1 cellular context compared by ENCODE assay signal in genomic region chr10:43105119-43105792, GRCh38.
TF ChIP-seq lines count a peak whose summit lies in the region.

No MANE protein-coding gene starts in this region.

TF ChIP-seq in HepG2, 621 proteins besides CTCF, POLR2A, EP300 and RAD21 (continued from another document and continues in another):
- TF ChIP-seq CBX2 (IDR thresholded peaks at IDR 0.05; ENCODE audit: low read depth, low read length) (no peak), CBX2 (CRISPR knock-in tag; IDR thresholded peaks at IDR 0.05; ENCODE audit: low read depth) (no peak), GTF3A (CRISPR knock-in tag; conservative IDR thresholded peaks at IDR 0.05) (no peak), FOXC1 (CRISPR knock-in tag; IDR thresholded peaks at IDR 0.05; ENCODE audit: borderline replicate concordance) (no peak), ZNF672 (CRISPR knock-in tag; IDR thresholded peaks at IDR 0.05) (no peak), THAP8 (CRISPR knock-in tag; IDR thresholded peaks at IDR 0.05; ENCODE audit: borderline replicate concordance) (no peak), ATM (IDR thresholded peaks at IDR 0.05; ENCODE audit: borderline replicate concordance) (no peak), AFF4 (CRISPR knock-in tag; IDR thresholded peaks at IDR 0.05) (no peak), ZBTB33 (CRISPR knock-in tag; IDR thresholded peaks at IDR 0.05) (no peak), SMC3 (IDR thresholded peaks at IDR 0.05; ENCODE audit: low read length) (no peak; the same call in 1 of the 2 replicates), ZNF660 (CRISPR knock-in tag; IDR thresholded peaks at IDR 0.05; ENCODE audit: borderline replicate concordance, low read depth) (no peak), ZNF44 (CRISPR knock-in tag; IDR thresholded peaks at IDR 0.05) (peak; percentile 66; the same call in 1 of the 2 replicates), ZNF326 (CRISPR knock-in tag; IDR thresholded peaks at IDR 0.05; ENCODE audit: borderline replicate concordance) (no peak), ZMYM2 (CRISPR knock-in tag; IDR thresholded peaks at IDR 0.05) (no peak), KAT8 (CRISPR knock-in tag; IDR thresholded peaks at IDR 0.05) (no peak), HNF4G (IDR thresholded peaks at IDR 0.05; ENCODE audit: borderline replicate concordance, low read depth, low read length) (no peak), HNF4G (CRISPR knock-in tag; IDR thresholded peaks at IDR 0.05; ENCODE audit: borderline replicate concordance, low read depth) (no peak), RFX1 (IDR thresholded peaks at IDR 0.05) (no peak), KDM5B (CRISPR knock-in tag; IDR thresholded peaks at IDR 0.05; ENCODE audit: borderline replicate concordance) (peak; percentile 55; the same call in 1 of the 2 replicates), CENPT (CRISPR knock-in tag; IDR thresholded peaks at IDR 0.05; ENCODE audit: low read depth) (no peak), HMGXB4 (CRISPR knock-in tag; IDR thresholded peaks at IDR 0.05; ENCODE audit: borderline replicate concordance in 1 of 2, low read depth in 1 of 2) (peak in 1 of 2 experiments; percentile 65; a peak in 1 of 4 replicates), HDAC1 (CRISPR knock-in tag; IDR thresholded peaks at IDR 0.05) (no peak; the same call in 1 of the 2 replicates), ZNF558 (CRISPR knock-in tag; IDR thresholded peaks at IDR 0.05; ENCODE audit: borderline replicate concordance) (no peak), ZNF234 (CRISPR knock-in tag; conservative IDR thresholded peaks at IDR 0.05) (no peak), MXD1 (CRISPR knock-in tag; IDR thresholded peaks at IDR 0.05) (peak; percentile 23; the same call in 1 of the 2 replicates), TRIM24 (CRISPR knock-in tag; IDR thresholded peaks at IDR 0.05) (no peak), NFYB (CRISPR knock-in tag; IDR thresholded peaks at IDR 0.05) (0 out of 2 replicates have a peak, but pooled peaks have one; percentile 18), MEIS1 (CRISPR knock-in tag; IDR thresholded peaks at IDR 0.05; ENCODE audit: borderline replicate concordance) (no peak), NR1H2 (CRISPR knock-in tag; IDR thresholded peaks at IDR 0.05; ENCODE audit: borderline replicate concordance, low read depth) (no peak), POGK (CRISPR knock-in tag; conservative IDR thresholded peaks at IDR 0.05) (no peak), ZNF510 (CRISPR knock-in tag; IDR thresholded peaks at IDR 0.05; ENCODE audit: low read depth) (no peak)
- TF ChIP-seq, protein P1, sequence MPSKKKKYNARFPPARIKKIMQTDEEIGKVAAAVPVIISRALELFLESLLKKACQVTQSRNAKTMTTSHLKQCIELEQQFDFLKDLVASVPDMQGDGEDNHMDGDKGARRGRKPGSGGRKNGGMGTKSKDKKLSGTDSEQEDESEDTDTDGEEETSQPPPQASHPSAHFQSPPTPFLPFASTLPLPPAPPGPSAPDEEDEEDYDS (CRISPR knock-in tag; IDR thresholded peaks at IDR 0.05): no peak
- TF ChIP-seq, protein P2, sequence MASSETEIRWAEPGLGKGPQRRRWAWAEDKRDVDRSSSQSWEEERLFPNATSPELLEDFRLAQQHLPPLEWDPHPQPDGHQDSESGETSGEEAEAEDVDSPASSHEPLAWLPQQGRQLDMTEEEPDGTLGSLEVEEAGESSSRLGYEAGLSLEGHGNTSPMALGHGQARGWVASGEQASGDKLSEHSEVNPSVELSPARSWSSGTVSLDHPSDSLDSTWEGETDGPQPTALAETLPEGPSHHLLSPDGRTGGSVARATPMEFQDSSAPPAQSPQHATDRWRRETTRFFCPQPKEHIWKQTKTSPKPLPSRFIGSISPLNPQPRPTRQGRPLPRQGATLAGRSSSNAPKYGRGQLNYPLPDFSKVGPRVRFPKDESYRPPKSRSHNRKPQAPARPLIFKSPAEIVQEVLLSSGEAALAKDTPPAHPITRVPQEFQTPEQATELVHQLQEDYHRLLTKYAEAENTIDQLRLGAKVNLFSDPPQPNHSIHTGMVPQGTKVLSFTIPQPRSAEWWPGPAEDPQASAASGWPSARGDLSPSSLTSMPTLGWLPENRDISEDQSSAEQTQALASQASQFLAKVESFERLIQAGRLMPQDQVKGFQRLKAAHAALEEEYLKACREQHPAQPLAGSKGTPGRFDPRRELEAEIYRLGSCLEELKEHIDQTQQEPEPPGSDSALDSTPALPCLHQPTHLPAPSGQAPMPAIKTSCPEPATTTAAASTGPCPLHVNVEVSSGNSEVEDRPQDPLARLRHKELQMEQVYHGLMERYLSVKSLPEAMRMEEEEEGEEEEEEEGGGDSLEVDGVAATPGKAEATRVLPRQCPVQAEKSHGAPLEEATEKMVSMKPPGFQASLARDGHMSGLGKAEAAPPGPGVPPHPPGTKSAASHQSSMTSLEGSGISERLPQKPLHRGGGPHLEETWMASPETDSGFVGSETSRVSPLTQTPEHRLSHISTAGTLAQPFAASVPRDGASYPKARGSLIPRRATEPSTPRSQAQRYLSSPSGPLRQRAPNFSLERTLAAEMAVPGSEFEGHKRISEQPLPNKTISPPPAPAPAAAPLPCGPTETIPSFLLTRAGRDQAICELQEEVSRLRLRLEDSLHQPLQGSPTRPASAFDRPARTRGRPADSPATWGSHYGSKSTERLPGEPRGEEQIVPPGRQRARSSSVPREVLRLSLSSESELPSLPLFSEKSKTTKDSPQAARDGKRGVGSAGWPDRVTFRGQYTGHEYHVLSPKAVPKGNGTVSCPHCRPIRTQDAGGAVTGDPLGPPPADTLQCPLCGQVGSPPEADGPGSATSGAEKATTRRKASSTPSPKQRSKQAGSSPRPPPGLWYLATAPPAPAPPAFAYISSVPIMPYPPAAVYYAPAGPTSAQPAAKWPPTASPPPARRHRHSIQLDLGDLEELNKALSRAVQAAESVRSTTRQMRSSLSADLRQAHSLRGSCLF (CRISPR knock-in tag; IDR thresholded peaks at IDR 0.05; ENCODE audit: borderline replicate concordance): no peak
- TF ChIP-seq, protein P3, sequence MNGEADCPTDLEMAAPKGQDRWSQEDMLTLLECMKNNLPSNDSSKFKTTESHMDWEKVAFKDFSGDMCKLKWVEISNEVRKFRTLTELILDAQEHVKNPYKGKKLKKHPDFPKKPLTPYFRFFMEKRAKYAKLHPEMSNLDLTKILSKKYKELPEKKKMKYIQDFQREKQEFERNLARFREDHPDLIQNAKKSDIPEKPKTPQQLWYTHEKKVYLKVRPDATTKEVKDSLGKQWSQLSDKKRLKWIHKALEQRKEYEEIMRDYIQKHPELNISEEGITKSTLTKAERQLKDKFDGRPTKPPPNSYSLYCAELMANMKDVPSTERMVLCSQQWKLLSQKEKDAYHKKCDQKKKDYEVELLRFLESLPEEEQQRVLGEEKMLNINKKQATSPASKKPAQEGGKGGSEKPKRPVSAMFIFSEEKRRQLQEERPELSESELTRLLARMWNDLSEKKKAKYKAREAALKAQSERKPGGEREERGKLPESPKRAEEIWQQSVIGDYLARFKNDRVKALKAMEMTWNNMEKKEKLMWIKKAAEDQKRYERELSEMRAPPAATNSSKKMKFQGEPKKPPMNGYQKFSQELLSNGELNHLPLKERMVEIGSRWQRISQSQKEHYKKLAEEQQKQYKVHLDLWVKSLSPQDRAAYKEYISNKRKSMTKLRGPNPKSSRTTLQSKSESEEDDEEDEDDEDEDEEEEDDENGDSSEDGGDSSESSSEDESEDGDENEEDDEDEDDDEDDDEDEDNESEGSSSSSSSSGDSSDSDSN (CRISPR knock-in tag; IDR thresholded peaks at IDR 0.05): no peak; the same call in 1 of the 2 replicates
- TF ChIP-seq, protein P4, sequence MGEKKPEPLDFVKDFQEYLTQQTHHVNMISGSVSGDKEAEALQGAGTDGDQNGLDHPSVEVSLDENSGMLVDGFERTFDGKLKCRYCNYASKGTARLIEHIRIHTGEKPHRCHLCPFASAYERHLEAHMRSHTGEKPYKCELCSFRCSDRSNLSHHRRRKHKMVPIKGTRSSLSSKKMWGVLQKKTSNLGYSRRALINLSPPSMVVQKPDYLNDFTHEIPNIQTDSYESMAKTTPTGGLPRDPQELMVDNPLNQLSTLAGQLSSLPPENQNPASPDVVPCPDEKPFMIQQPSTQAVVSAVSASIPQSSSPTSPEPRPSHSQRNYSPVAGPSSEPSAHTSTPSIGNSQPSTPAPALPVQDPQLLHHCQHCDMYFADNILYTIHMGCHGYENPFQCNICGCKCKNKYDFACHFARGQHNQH (CRISPR knock-in tag; IDR thresholded peaks at IDR 0.05): 0 out of 2 replicates have a peak, but pooled peaks have one; percentile 20
- TF ChIP-seq, protein P5, sequence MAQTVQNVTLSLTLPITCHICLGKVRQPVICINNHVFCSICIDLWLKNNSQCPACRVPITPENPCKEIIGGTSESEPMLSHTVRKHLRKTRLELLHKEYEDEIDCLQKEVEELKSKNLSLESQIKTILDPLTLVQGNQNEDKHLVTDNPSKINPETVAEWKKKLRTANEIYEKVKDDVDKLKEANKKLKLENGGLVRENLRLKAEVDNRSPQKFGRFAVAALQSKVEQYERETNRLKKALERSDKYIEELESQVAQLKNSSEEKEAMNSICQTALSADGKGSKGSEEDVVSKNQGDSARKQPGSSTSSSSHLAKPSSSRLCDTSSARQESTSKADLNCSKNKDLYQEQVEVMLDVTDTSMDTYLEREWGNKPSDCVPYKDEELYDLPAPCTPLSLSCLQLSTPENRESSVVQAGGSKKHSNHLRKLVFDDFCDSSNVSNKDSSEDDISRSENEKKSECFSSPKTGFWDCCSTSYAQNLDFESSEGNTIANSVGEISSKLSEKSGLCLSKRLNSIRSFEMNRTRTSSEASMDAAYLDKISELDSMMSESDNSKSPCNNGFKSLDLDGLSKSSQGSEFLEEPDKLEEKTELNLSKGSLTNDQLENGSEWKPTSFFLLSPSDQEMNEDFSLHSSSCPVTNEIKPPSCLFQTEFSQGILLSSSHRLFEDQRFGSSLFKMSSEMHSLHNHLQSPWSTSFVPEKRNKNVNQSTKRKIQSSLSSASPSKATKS (CRISPR knock-in tag; IDR thresholded peaks at IDR 0.05): no peak
